ENCODE assay signal across 8 cellular contexts in genomic region chr10:96395931-96396877, GRCh38. TPM values are rescaled to one million over a fixed set of nuclear protein-coding genes. Genes with fewer than 3 reads are reported as not detected.
DNase-seq lines count a peak whose midpoint lies in the region; ATAC-seq and TF ChIP-seq lines count a peak whose summit lies in the region.

No MANE protein-coding gene starts in this region.

- no peaks in the 10 kb centered on the region for H3K9me3 ChIP-seq in mucosa of rectum (ENCODE audit: control insufficient read depth in 2 of 2, low read length in 2 of 2)

- H3K27ac Mint-ChIP-seq in CD14-positive monocyte = no peak overlapping the region
- no peak overlapping the region for H3K27ac Mint-ChIP-seq in activated CD8-positive, alpha-beta memory T cell treated with anti-CD3 and anti-CD28 coated beads, Interleukin-2, amount 10 ng/mL, durations not matched to agents 7 days and 5 days

- peaks cover 0 to 3% of the 10 kb centered on the region in 2 donors for H3K4me1 ChIP-seq in mucosa of rectum (ENCODE audit: control insufficient read depth in 2 of 2, insufficient read depth in 2 of 2, low read length in 2 of 2)

- peaks cover 4 to 29% (median 23%) of the 10 kb centered on the region in 3 donors for H3K27me3 Mint-ChIP-seq in CD14-positive monocyte (ENCODE audit: low read depth in 3 of 3)
- peaks cover 52% of the 10 kb centered on the region for H3K27me3 Mint-ChIP-seq in activated CD8-positive, alpha-beta memory T cell treated with anti-CD3 and anti-CD28 coated beads, Interleukin-2, amount 10 ng/mL, durations not matched to agents 7 days and 5 days

- no peak overlapping the region for H3K9ac ChIP-seq in mucosa of rectum (ENCODE audit: low read depth in 1 of 2, low read length in 2 of 2)

- peak overlapping the region; percentile 25 for H3K4me3 ChIP-seq in epithelial cell of esophagus (ENCODE audit: low read length)
- H3K4me3 ChIP-seq in mucosa of rectum (ENCODE audit: low read length in 2 of 2) = peak overlapping the region; percentile 8 to 20

- no peak overlapping the region for H3K4me3 Mint-ChIP-seq in CD14-positive monocyte
- H3K4me3 Mint-ChIP-seq in activated CD8-positive, alpha-beta memory T cell treated with anti-CD3 and anti-CD28 coated beads, Interleukin-2, amount 10 ng/mL, durations not matched to agents 7 days and 5 days = no peak overlapping the region

- no peaks in the 10 kb centered on the region for H3K36me3 ChIP-seq in mucosa of rectum (ENCODE audit: control insufficient read depth in 2 of 2, insufficient read depth in 2 of 2, low read length in 2 of 2)

- DNase-seq in CD14-positive monocyte (ENCODE audit: low spot score) (no peak), GOT3 (lab: John Stamatoyannopoulos, UW) (peak; percentile 17), NCI-H774 (lab: John Stamatoyannopoulos, UW) (peak; percentile 2), epithelial cell of esophagus (ENCODE audit: low read depth) (peak; percentile 80), cortex of kidney (lab: John Stamatoyannopoulos, UW) (no peak)
- DNase-seq in activated CD8-positive, alpha-beta memory T cell treated with anti-CD3 and anti-CD28 coated beads, Interleukin-2, amount 10 ng/mL, durations not matched to agents 7 days and 5 days = peak; percentile 71
- peak; percentile 23 for DNase-seq in stimulated activated CD8-positive, alpha-beta memory T cell treated with anti-CD3 and anti-CD28 coated beads, Interleukin-7, amount 100 ng/mL, for 24 hours (ENCODE audit: low read depth)

- H3K9me3 Mint-ChIP-seq in CD14-positive monocyte = no peaks in the 10 kb centered on the region
- no peaks in the 10 kb centered on the region for H3K9me3 Mint-ChIP-seq in activated CD8-positive, alpha-beta memory T cell treated with anti-CD3 and anti-CD28 coated beads, Interleukin-2, amount 10 ng/mL, durations not matched to agents 7 days and 5 days (ENCODE audit: low read depth)

- peak; percentile 92 for TF ChIP-seq CTCF in CD14-positive monocyte (IDR thresholded peaks at IDR 0.05)
- TF ChIP-seq CTCF in epithelial cell of esophagus (IDR thresholded peaks at IDR 0.05; ENCODE audit: insufficient read depth, low read depth, low read length, missing control alignments) = peak; percentile 86

- intact Hi-C loops in CD14-positive monocyte (cut with micrococcal nuclease) = loop anchor here in 1 of 2 donors (5.0 kb wide), 1 partner anchor 116 kb away; the partner anchor contains the start of gene TLL2

- H3K27ac ChIP-seq in mucosa of rectum (ENCODE audit: low read depth in 2 of 2, low read length in 2 of 2) = no peak overlapping the region

- peaks cover 3% of the 10 kb centered on the region for H3K4me1 Mint-ChIP-seq in CD14-positive monocyte
- no peaks in the 10 kb centered on the region for H3K4me1 Mint-ChIP-seq in activated CD8-positive, alpha-beta memory T cell treated with anti-CD3 and anti-CD28 coated beads, Interleukin-2, amount 10 ng/mL, durations not matched to agents 7 days and 5 days

- peaks cover 3 to 6% of the 10 kb centered on the region in 2 donors for H3K27me3 ChIP-seq in mucosa of rectum (ENCODE audit: control insufficient read depth in 2 of 2, insufficient read depth in 2 of 2, low read length in 2 of 2)

- CTCF ChIA-PET in activated CD8-positive, alpha-beta memory T cell treated with anti-CD3 and anti-CD28 coated beads, Interleukin-2, amount 10 ng/mL, durations not matched to agents 7 days and 5 days (lab: Charles Lee) = interaction anchor here (0.7 to 3.5 kb wide), 11 partner anchors 20 to 629 kb away, joined by 3 to 11 read pairs (median 3); partner anchors contain the start of genes PIK3AP1 and TLL2

- ATAC-seq in activated CD8-positive, alpha-beta memory T cell treated with anti-CD3 and anti-CD28 coated beads, Interleukin-2, amount 10 ng/mL, durations not matched to agents 7 days and 5 days = peak; percentile 92

- no peaks in the 10 kb centered on the region for H3K36me3 Mint-ChIP-seq in CD14-positive monocyte
- no peaks in the 10 kb centered on the region for H3K36me3 Mint-ChIP-seq in activated CD8-positive, alpha-beta memory T cell treated with anti-CD3 and anti-CD28 coated beads, Interleukin-2, amount 10 ng/mL, durations not matched to agents 7 days and 5 days

RNA-seq across cellular contexts. Expression of gene OPALIN, which starts 37.4 kb away (rescaled TPM):
- not detected for polyA plus RNA-seq in CD14-positive monocyte
- total RNA-seq in activated CD8-positive, alpha-beta memory T cell treated with anti-CD3 and anti-CD28 coated beads, Interleukin-2, amount 10 ng/mL, durations not matched to agents 7 days and 5 days = not detected

Comparison
In these comparisons a context has a peak if more than half of its experiments do, and no peak if none do; other contexts are left out.
1. DNase-seq: peak in GOT3 (single experiment), NCI-H774 (single experiment), activated CD8-positive, alpha-beta memory T cell treated with anti-CD3 and anti-CD28 coated beads, Interleukin-2, amount 10 ng/mL, durations not matched to agents 7 days and 5 days (single experiment), epithelial cell of esophagus (single experiment) and stimulated activated CD8-positive, alpha-beta memory T cell treated with anti-CD3 and anti-CD28 coated beads, Interleukin-7, amount 100 ng/mL, for 24 hours (single experiment); none in CD14-positive monocyte (single experiment) and cortex of kidney (single experiment).